In genomic region chr1:80064524-80064923, GRCh38 we compare ENCODE assay signal across 16 cellular contexts.
"Had no signal": no experiment of that assay in that cellular context is flagged by ENCODE, and none has a peak within 500 bp of the region (broad histone marks: within the 10 kb centered on the region; RNA-seq: fewer than 3 reads in every experiment).

No MANE protein-coding gene starts in this region.

- H3K9me3 ChIP-seq: right atrium auricular region, thoracic aorta had no signal

- H3K4me1 ChIP-seq: right atrium auricular region had no signal

- H3K4me3 ChIP-seq: hepatocyte, right atrium auricular region, skin epidermis, thoracic aorta had no signal

- H3K27me3 ChIP-seq: hepatocyte, right atrium auricular region had no signal

- H3K36me3 ChIP-seq: right atrium auricular region, thoracic aorta had no signal

- ATAC-seq: activated CD8-positive, alpha-beta memory T cell treated with anti-CD3 and anti-CD28 coated beads, Interleukin-2, amount 10 ng/mL, durations not matched to agents 7 days and 5 days; left cardiac atrium; natural killer cell; stimulated activated naive CD8-positive, alpha-beta T cell treated with anti-CD3 and anti-CD28 coated beads, Interleukin-15, amount 100 ng/mL, for 72 hours had no signal

- DNase-seq: activated CD4-positive, alpha-beta T cell treated with anti-CD3 and anti-CD28 coated beads for 1 hour; activated CD4-positive, alpha-beta T cell treated with anti-CD3 and anti-CD28 coated beads, Interleukin-2, amount 50 U/mL, for 48 hours; activated CD8-positive, alpha-beta memory T cell treated with anti-CD3 and anti-CD28 coated beads, Interleukin-2, amount 10 ng/mL, durations not matched to agents 7 days and 5 days; activated gamma-delta T cell treated with Interleukin-2 at 50 U/mL for 16 hours; activated naive CD8-positive, alpha-beta T cell treated with anti-CD3 and anti-CD28 coated beads, Interleukin-2, amount 10 ng/mL, durations not matched to agents 7 days and 5 days; activated T-cell treated with anti-CD3 and anti-CD28 coated beads, Interleukin-2, amount 50 U/mL, for 24 hours; aorta; left cardiac atrium; natural killer cell; posterior cingulate gyrus; stimulated activated CD4-positive, alpha-beta T cell treated with anti-CD3 and anti-CD28 coated beads, Interleukin-4, amount 100 ng/mL, for 4 hours; stimulated activated naive CD8-positive, alpha-beta T cell treated with anti-CD3 and anti-CD28 coated beads, Interleukin-15, amount 100 ng/mL, for 72 hours had no signal

- H3K27ac ChIP-seq: hepatocyte, right atrium auricular region, skin epidermis, thoracic aorta had no signal
